In genomic region chr19:18933297-18933696, GRCh38 we compare ENCODE assay signal across 24 cellular contexts. TPM values are rescaled to one million over a fixed set of nuclear protein-coding genes. Genes with fewer than 3 reads are reported as not detected.
DNase-seq lines count a peak whose midpoint lies in the region; ATAC-seq and TF ChIP-seq lines count a peak whose summit lies in the region.
"Had no signal": no experiment of that assay in that cellular context is flagged by ENCODE, and none has a peak within 500 bp of the region (broad histone marks: within the 10 kb centered on the region; RNA-seq: fewer than 3 reads in every experiment).

No MANE protein-coding gene starts in this region.

- H3K27me3 ChIP-seq in NT2/D1 (ENCODE audit: insufficient read depth, insufficient read length) = no peaks in the 10 kb centered on the region
- no peaks in the 10 kb centered on the region for H3K27me3 ChIP-seq in iPS-15b (ENCODE audit: control insufficient read depth, insufficient read depth, low read length)
- H3K27me3 ChIP-seq in trophoblast cell (ENCODE audit: insufficient read depth, low read length) = no peaks in the 10 kb centered on the region
- no peaks in the 10 kb centered on the region for H3K27me3 ChIP-seq in brain microvascular endothelial cell (replicated peaks)
- no peaks in the 10 kb centered on the region for H3K27me3 ChIP-seq in aorta (ENCODE audit: control insufficient read depth in 1 of 2, insufficient read depth in 2 of 2, low read length in 1 of 2)
- H3K27me3 ChIP-seq: dorsolateral prefrontal cortex, esophagus squamous epithelium, suprapubic skin, upper lobe of right lung had no signal

- no peaks in the 10 kb centered on the region for H3K9me3 ChIP-seq in NT2/D1 (ENCODE audit: insufficient read depth, low read length)
- no peaks in the 10 kb centered on the region for H3K9me3 ChIP-seq in iPS-15b (ENCODE audit: control insufficient read depth, insufficient read depth, low read length)
- H3K9me3 ChIP-seq in trophoblast cell (ENCODE audit: insufficient read depth, low read depth, low read length) = peaks cover 2% of the 10 kb centered on the region
- no peaks in the 10 kb centered on the region for H3K9me3 ChIP-seq in aorta (ENCODE audit: control insufficient read depth, low read length)
- H3K9me3 ChIP-seq: esophagus squamous epithelium, suprapubic skin, upper lobe of right lung had no signal

- H2BK120ac ChIP-seq in trophoblast cell (ENCODE audit: insufficient read depth, low read length, poor library complexity) = no peak overlapping the region

- no peak overlapping the region for H3K14ac ChIP-seq in trophoblast cell (ENCODE audit: low read length)

- H3K9ac ChIP-seq in NT2/D1 (ENCODE audit: insufficient read length, low read depth) (peak overlapping the region; percentile 44), iPS-15b (ENCODE audit: low read depth, low read length) (no peak overlapping the region), trophoblast cell (ENCODE audit: low read length) (peak overlapping the region; percentile 45)

- no peak overlapping the region for H3K4ac ChIP-seq in trophoblast cell (ENCODE audit: low read depth, low read length)

- in situ Hi-C loops in brain microvascular endothelial cell (cut with HindIII; ENCODE audit: low pct_ligation_motif_present, low sequenced_read_pairs) = no loop called here

- no CpG with 5 or more reads among the region's 13 CpGs for WGBS in trophoblast cell (ENCODE audit: extremely low coverage, insufficient coverage, insufficient read length)
- 86 to 89% methylated on average over 13 of the region's 13 CpGs for WGBS in aorta, 2 donors

- no peak overlapping the region for H4K8ac ChIP-seq in trophoblast cell (ENCODE audit: low read depth, low read length)

- H4K12ac ChIP-seq in trophoblast cell (ENCODE audit: low read depth, low read length) = no peak overlapping the region

- intact Hi-C loops in aorta (cut with DNase I) = no loop called here

- no peak overlapping the region for H4K91ac ChIP-seq in trophoblast cell (ENCODE audit: low read depth, low read length)

- H3K36me3 ChIP-seq in NT2/D1 (ENCODE audit: insufficient read depth, insufficient read length, low read length) (peaks cover 72% of the 10 kb centered on the region), iPS-15b (ENCODE audit: control insufficient read depth, insufficient read depth, low read length) (peaks cover 22% of the 10 kb centered on the region), trophoblast cell (ENCODE audit: control insufficient read depth in 1 of 2, insufficient read depth in 2 of 2, low read length in 2 of 2) (peaks cover 46 to 48% of the 10 kb centered on the region in 2 experiments), brain microvascular endothelial cell (replicated peaks) (peaks cover 57% of the 10 kb centered on the region), aorta (ENCODE audit: control insufficient read depth in 1 of 2, insufficient read depth in 2 of 2, low read length in 1 of 2) (no peaks in the 10 kb centered on the region)

- no peak overlapping the region for H3K18ac ChIP-seq in trophoblast cell (ENCODE audit: low read length)

- H3K23ac ChIP-seq in trophoblast cell (ENCODE audit: low read length) = no peak overlapping the region

- no peak overlapping the region for H2BK5ac ChIP-seq in trophoblast cell (ENCODE audit: low read depth, low read length, poor library complexity)

- H3K4me2 ChIP-seq in trophoblast cell (ENCODE audit: low read length) = peak overlapping the region; percentile 8

- ATAC-seq in aorta (ENCODE audit: low FRiP score) (no peak), HG02884 (IDR thresholded peaks at IDR 0.05; ENCODE audit: unreplicated experiment) (no peak)

- no peaks in the 10 kb centered on the region for H3K79me1 ChIP-seq in trophoblast cell (ENCODE audit: low read length)

- H3K4me1 ChIP-seq in NT2/D1 (ENCODE audit: insufficient read depth, insufficient read length) (peaks cover 11% of the 10 kb centered on the region), iPS-15b (ENCODE audit: control insufficient read depth, insufficient read depth, low read length) (peaks cover 2% of the 10 kb centered on the region), trophoblast cell (ENCODE audit: control insufficient read depth in 1 of 2, insufficient read depth in 2 of 2, low read length in 2 of 2) (peaks cover 5 to 8% of the 10 kb centered on the region in 2 experiments), aorta (ENCODE audit: control insufficient read depth in 1 of 2, insufficient read depth in 2 of 2, low read length in 2 of 2) (no peaks in the 10 kb centered on the region)
- H3K4me1 ChIP-seq: upper lobe of right lung had no signal

- no peak overlapping the region for H2BK12ac ChIP-seq in trophoblast cell (ENCODE audit: low read length)

- H2AFZ ChIP-seq in trophoblast cell (ENCODE audit: insufficient read depth, low read length, poor library complexity) = no peak overlapping the region

- H3K79me2 ChIP-seq in trophoblast cell (ENCODE audit: control insufficient read depth, insufficient read depth, low read length, poor library complexity) = no peaks in the 10 kb centered on the region

- no peak overlapping the region for H2AK5ac ChIP-seq in trophoblast cell (ENCODE audit: low read length)

- DNase-seq in ELF-1 (ENCODE audit: low read depth, low spot score) (peak; percentile 20), NT2/D1 (ENCODE audit: low read depth, low spot score) (no peak), trophoblast cell (no peak), brain microvascular endothelial cell (no peak), aorta (no peak)
- DNase-seq: activated CD4-positive, alpha-beta T cell treated with anti-CD3 and anti-CD28 coated beads for 1 hour; activated CD8-positive, alpha-beta T cell treated with anti-CD3 and anti-CD28 coated beads, Interleukin-2, amount 10 ng/mL, durations not matched to agents 7 days and 5 days; dorsolateral prefrontal cortex; esophagus squamous epithelium; foreskin melanocyte; GOT3; Karpas-422; NCI-H1417; NCI-H2029 treated with DMSO at 0.1 percent for 48 hours; Right ventricle myocardium superior; stimulated activated naive CD4-positive, alpha-beta T cell treated with Interleukin-2 at 50 U/mL for 16 hours; upper lobe of right lung had no signal

- no peak for TF ChIP-seq CTCF in brain microvascular endothelial cell (IDR thresholded peaks at IDR 0.05; ENCODE audit: low read depth, low read length, missing control alignments)

- no peak overlapping the region for H3K27ac ChIP-seq in trophoblast cell (ENCODE audit: low read depth, low read length)
- no peak overlapping the region for H3K27ac ChIP-seq in brain microvascular endothelial cell
- H3K27ac ChIP-seq in aorta (ENCODE audit: low read depth in 1 of 2, low read length in 2 of 2) = no peak overlapping the region
- H3K27ac ChIP-seq: esophagus squamous epithelium, suprapubic skin, upper lobe of right lung had no signal

- H3K4me3 ChIP-seq in NT2/D1 (ENCODE audit: insufficient read length, low read depth) = peak overlapping the region; percentile 8
- peak overlapping the region; percentile 59 for H3K4me3 ChIP-seq in iPS-15b (ENCODE audit: low read depth, low read length)
- H3K4me3 ChIP-seq in trophoblast cell (ENCODE audit: low read depth, low read length) = no peak overlapping the region
- H3K4me3 ChIP-seq in brain microvascular endothelial cell (ENCODE audit: low read depth, low read length) = no peak overlapping the region
- H3K4me3 ChIP-seq in aorta (ENCODE audit: low read length in 2 of 2) = no peak overlapping the region
- H3K4me3 ChIP-seq: GM12878, lung, smooth muscle cell, upper lobe of right lung had no signal

RNA-seq across cellular contexts. Expression of gene HOMER3, which starts 7.7 kb away (rescaled TPM):
- 29.5 and 31.8 TPM in 2 replicates for polyA plus RNA-seq in trophoblast cell (2013)
- 10 to 100 TPM; 23.6 to 29.5 TPM for total RNA-seq in aorta
- 10 to 100 TPM; 38.9 to 59.9 TPM for polyA plus RNA-seq in aorta
- total RNA-seq: activated CD8-positive, alpha-beta T cell treated with anti-CD3 and anti-CD28 coated beads, Interleukin-2, amount 10 ng/mL, durations not matched to agents 7 days and 5 days had no signal

RNA-seq across cellular contexts. Expression of gene DDX49, which starts 13.8 kb away (rescaled TPM):
- 21.8 TPM in 2 replicates for polyA plus RNA-seq in trophoblast cell (2013)
- 10 to 100 TPM; 25.0 to 32.2 TPM for total RNA-seq in aorta
- 10 to 100 TPM; 38.2 to 51.4 TPM for polyA plus RNA-seq in aorta

RNA-seq across cellular contexts. Expression of gene COPE, which starts 14.1 kb away (rescaled TPM):
- polyA plus RNA-seq in trophoblast cell (2013) = 314 and 349 TPM in 2 replicates
- 100 to 1,000 TPM; 121 to 130 TPM for total RNA-seq in aorta
- 100 to 1,000 TPM; 166 to 180 TPM for polyA plus RNA-seq in aorta

RNA-seq across cellular contexts. Expression of gene CERS1, which starts 37.3 kb away (rescaled TPM):
- 3.3 and 3.9 TPM in 2 replicates for polyA plus RNA-seq in trophoblast cell (2013)
- total RNA-seq in aorta = 1 to 10 TPM in 1 of 2 donors, under 1 TPM in 1; 0.49 to 3.3 TPM
- 1 to 10 TPM in 1 of 2 donors, under 1 TPM in 1; 0.51 to 1.3 TPM for polyA plus RNA-seq in aorta
- total RNA-seq: activated CD8-positive, alpha-beta T cell treated with anti-CD3 and anti-CD28 coated beads, Interleukin-2, amount 10 ng/mL, durations not matched to agents 7 days and 5 days; CD4-positive, CD25-positive, alpha-beta regulatory T cell; GM12878; upper lobe of right lung had no signal
- polyA plus RNA-seq: CD4-positive, CD25-positive, alpha-beta regulatory T cell had no signal

Comparison
In these comparisons a context has a peak if more than half of its experiments do, and no peak if none do; other contexts are left out.
1. H3K4me3 ChIP-seq: peak in NT2/D1 (single experiment) and iPS-15b (single experiment); none in trophoblast cell (single experiment), brain microvascular endothelial cell (single experiment) and aorta (0 of 2).